ENCODE assay signal across 15 cellular contexts in genomic region chr17:63647065-63647725, GRCh38. TPM values are rescaled to one million over a fixed set of nuclear protein-coding genes. Genes with fewer than 3 reads are reported as not detected.
DNase-seq lines count a peak whose midpoint lies in the region; ATAC-seq and TF ChIP-seq lines count a peak whose summit lies in the region.
"Had no signal": no experiment of that assay in that cellular context is flagged by ENCODE, and none has a peak within 500 bp of the region (broad histone marks: within the 10 kb centered on the region; RNA-seq: fewer than 3 reads in every experiment).

No MANE protein-coding gene starts in this region.

- no peak for ATAC-seq in left ventricle myocardium superior
- no peak for ATAC-seq in left colon
- ATAC-seq: activated CD4-positive, alpha-beta T cell treated with anti-CD3 and anti-CD28 coated beads for 36 hours; effector memory CD8-positive, alpha-beta T cell had no signal

- no peak overlapping the region for H3K9ac ChIP-seq in adipocyte (ENCODE audit: low read length)

- intact Hi-C loops in left ventricle myocardium inferior (cut with micrococcal nuclease) (no loop called here), left ventricle myocardium superior (cut with micrococcal nuclease) (no loop called here), left colon (cut with DNase I, micrococcal nuclease) (no loop called here)

- no peaks in the 10 kb centered on the region for H3K9me3 Mint-ChIP-seq in immature natural killer cell
- H3K9me3 Mint-ChIP-seq: activated naive CD4-positive, alpha-beta T cell treated with anti-CD3 and anti-CD28 coated beads for 36 hours; effector memory CD8-positive, alpha-beta T cell had no signal

- H3K36me3 Mint-ChIP-seq in immature natural killer cell, result peaks cover 2 to 17% (median 5%) of the 10 kb centered on the region in 3 donors

- peaks cover 22% of the 10 kb centered on the region for H3K4me1 ChIP-seq in left ventricle myocardium inferior
- peaks cover 4% of the 10 kb centered on the region for H3K4me1 ChIP-seq in adipocyte (ENCODE audit: control insufficient read depth, insufficient read depth, low read length)

- H3K27ac Mint-ChIP-seq in immature natural killer cell, result peak overlapping the region in 1 of 6 donors; percentile 7
- H3K27ac Mint-ChIP-seq: activated CD4-positive, alpha-beta T cell treated with anti-CD3 and anti-CD28 coated beads for 36 hours; activated naive CD4-positive, alpha-beta T cell treated with anti-CD3 and anti-CD28 coated beads for 36 hours had no signal

- H3K4me3 ChIP-seq in left ventricle myocardium inferior (no peak overlapping the region), adipocyte (ENCODE audit: low read length) (no peak overlapping the region)

- no peaks in the 10 kb centered on the region for H3K27me3 Mint-ChIP-seq in immature natural killer cell (ENCODE audit: low read depth in 3 of 3)
- H3K27me3 Mint-ChIP-seq: activated CD4-positive, alpha-beta T cell treated with anti-CD3 and anti-CD28 coated beads for 36 hours; effector memory CD8-positive, alpha-beta T cell had no signal

- peak overlapping the region; percentile 31 for H3K27ac ChIP-seq in left ventricle myocardium inferior (replicated peaks)

- H3K4me1 Mint-ChIP-seq in immature natural killer cell, result peaks cover 12 to 14% of the 10 kb centered on the region in 2 donors

- no peak overlapping the region for H3K4me3 Mint-ChIP-seq in immature natural killer cell
- H3K4me3 Mint-ChIP-seq: activated CD4-positive, alpha-beta T cell treated with anti-CD3 and anti-CD28 coated beads for 36 hours; activated naive CD4-positive, alpha-beta T cell treated with anti-CD3 and anti-CD28 coated beads for 36 hours; effector memory CD8-positive, alpha-beta T cell had no signal

- peaks cover 40% of the 10 kb centered on the region for H3K36me3 ChIP-seq in left ventricle myocardium inferior
- peaks cover 34% of the 10 kb centered on the region for H3K36me3 ChIP-seq in adipocyte (ENCODE audit: control insufficient read depth, insufficient read depth, low read length, severe bottlenecking)

- TF ChIP-seq CTCF in left ventricle myocardium inferior (IDR thresholded peaks at IDR 0.05; ENCODE audit: borderline replicate concordance), result no peak

- no peaks in the 10 kb centered on the region for H3K9me3 ChIP-seq in left ventricle myocardium inferior (replicated peaks)
- no peaks in the 10 kb centered on the region for H3K9me3 ChIP-seq in adipocyte (ENCODE audit: control insufficient read depth, low read length)

- DNase-seq in left ventricle myocardium inferior (no peak), left ventricle myocardium superior (no peak), adipocyte (ENCODE audit: low read depth) (peak; percentile 57), kidney tubule cell (ENCODE audit: low spot score) (peak; percentile 52), T-helper 2 cell (no peak), immature natural killer cell (no peak), left colon (no peak), germinal center (ENCODE audit: low spot score) (no peak)
- DNase-seq: activated CD4-positive, alpha-beta T cell treated with anti-CD3 and anti-CD28 coated beads for 36 hours; activated naive CD4-positive, alpha-beta T cell treated with anti-CD3 and anti-CD28 coated beads for 36 hours; effector memory CD8-positive, alpha-beta T cell; HCEC 1CT; hypothalamus; Kasumi-1; NCI-H345 had no signal

- H3K27me3 ChIP-seq in left ventricle myocardium inferior (ENCODE audit: low read depth), result no peaks in the 10 kb centered on the region
- H3K27me3 ChIP-seq in adipocyte (replicated peaks; ENCODE audit: control insufficient read depth, insufficient read depth, low read length), result no peaks in the 10 kb centered on the region

RNA-seq across cellular contexts. Expression of gene MAP3K3, which starts 25.0 kb away (rescaled TPM):
- total RNA-seq in left ventricle myocardium inferior, result 41.3 TPM
- 36.9 TPM for total RNA-seq in left ventricle myocardium superior
- 10 to 100 TPM; 21.4 to 40.4 (median 31.9) TPM for polyA plus RNA-seq in immature natural killer cell
- total RNA-seq in left colon, result 10 to 100 TPM; 12.8 to 16.1 TPM

RNA-seq across cellular contexts. Expression of gene TACO1, which starts 46.5 kb away (rescaled TPM):
- total RNA-seq in left ventricle myocardium inferior (44.7 TPM), left ventricle myocardium superior (45.5 TPM), left colon (10 to 100 TPM; 36.0 to 39.6 TPM)
- 10 to 100 TPM; 10.9 to 19.9 (median 19.6) TPM for polyA plus RNA-seq in immature natural killer cell

RNA-seq across cellular contexts. Expression of gene LIMD2, which starts 52.7 kb away (rescaled TPM):
- 2.7 TPM for total RNA-seq in left ventricle myocardium inferior
- total RNA-seq in left ventricle myocardium superior, result 4.7 TPM
- polyA plus RNA-seq in immature natural killer cell, result 100 to 1,000 TPM; 273 to 573 (median 404) TPM
- 1 to 10 TPM; 3.7 to 8.5 TPM for total RNA-seq in left colon

Comparison
In these comparisons a context has a peak if more than half of its experiments do, and no peak if none do; other contexts are left out.
1. DNase-seq: peak in adipocyte (single experiment) and kidney tubule cell (single experiment); none in left ventricle myocardium inferior (single experiment), left ventricle myocardium superior (single experiment), T-helper 2 cell (0 of 5), immature natural killer cell (0 of 3), left colon (0 of 2) and germinal center (single experiment).